6 cellular contexts compared by ENCODE assay signal in genomic region chr20:45912344-45912682, GRCh38. TPM values are rescaled to one million over a fixed set of nuclear protein-coding genes. Genes with fewer than 3 reads are reported as not detected.
DNase-seq lines count a peak whose midpoint lies in the region; ATAC-seq and TF ChIP-seq lines count a peak whose summit lies in the region.

No MANE protein-coding gene starts in this region.

- H3K27me3 Mint-ChIP-seq in immature natural killer cell (ENCODE audit: low read depth in 3 of 3) = peaks cover 4 to 10% (median 8%) of the 10 kb centered on the region in 3 donors

- intact Hi-C loops in left ventricle myocardium inferior (cut with micrococcal nuclease) = no loop called here
- intact Hi-C loops in left cardiac atrium (cut with DNase I) = no loop called here
- intact Hi-C loops in vagina (cut with DNase I) = no loop called here

- H3K27me3 ChIP-seq in left ventricle myocardium inferior (ENCODE audit: low read depth) (peaks cover 17% of the 10 kb centered on the region), vagina (no peaks in the 10 kb centered on the region)

- peaks cover 13 to 16% of the 10 kb centered on the region in 2 donors for H3K4me1 Mint-ChIP-seq in immature natural killer cell

- no peaks in the 10 kb centered on the region for H3K36me3 Mint-ChIP-seq in immature natural killer cell

- H3K9me3 Mint-ChIP-seq in immature natural killer cell = no peaks in the 10 kb centered on the region

- no peak for ATAC-seq in left cardiac atrium

- H3K27ac Mint-ChIP-seq in immature natural killer cell = peak overlapping the region in 1 of 6 donors; percentile 30

- TF ChIP-seq POLR2A in vagina (IDR thresholded peaks at IDR 0.05) = no peak

- H3K4me1 ChIP-seq in left ventricle myocardium inferior (peaks cover 34% of the 10 kb centered on the region), vagina (peaks cover 38% of the 10 kb centered on the region)

- H3K4me3 ChIP-seq in left ventricle myocardium inferior (peak overlapping the region; percentile 74), vagina (peak overlapping the region; percentile 51 to 56)

- H3K27ac ChIP-seq in left ventricle myocardium inferior (replicated peaks) (peak overlapping the region; percentile 88), vagina (peak overlapping the region; percentile 87)

- DNase-seq in left ventricle myocardium inferior (no peak), left cardiac atrium (no peak), immature natural killer cell (no peak), vagina (ENCODE audit: extremely low spot score in 2 of 2) (no peak), SHP77 treated with DMSO at 0.1 percent for 48 hours (lab: John Stamatoyannopoulos, UW) (no peak), NCI-H1417 (lab: John Stamatoyannopoulos, UW) (no peak)

- H3K36me3 ChIP-seq in left ventricle myocardium inferior (peaks cover 4% of the 10 kb centered on the region), vagina (no peaks in the 10 kb centered on the region)

- H3K9me3 ChIP-seq in left ventricle myocardium inferior (replicated peaks) = no peaks in the 10 kb centered on the region
- H3K9me3 ChIP-seq in vagina = no peaks in the 10 kb centered on the region

- TF ChIP-seq CTCF in left ventricle myocardium inferior (IDR thresholded peaks at IDR 0.05; ENCODE audit: borderline replicate concordance) (no peak), vagina (IDR thresholded peaks at IDR 0.05) (no peak)

- peak overlapping the region; percentile 30 to 75 (median 62) for H3K4me3 Mint-ChIP-seq in immature natural killer cell

RNA-seq across cellular contexts. Expression of gene PLTP, which starts 0.4 kb away (rescaled TPM):
- total RNA-seq in left ventricle myocardium inferior (84.1 TPM), left cardiac atrium (100 to 1,000 TPM in 1 of 2 donors, 10 to 100 TPM in 1; 86.4 to 397 TPM), vagina (292 TPM)
- 10 to 100 TPM in 1 of 3 donors, 1 to 10 TPM in 1, under 1 TPM in 1; 0.77 to 17.5 (median 7.3) TPM for polyA plus RNA-seq in immature natural killer cell

RNA-seq across cellular contexts. Expression of gene CTSA, which starts 21.2 kb away (rescaled TPM):
- 116 TPM for total RNA-seq in left ventricle myocardium inferior
- 100 to 1,000 TPM; 107 to 108 TPM for total RNA-seq in left cardiac atrium
- polyA plus RNA-seq in immature natural killer cell = 100 to 1,000 TPM in 1 of 3 donors, 10 to 100 TPM in 2; 76.8 to 119 (median 97.6) TPM
- total RNA-seq in vagina = 114 TPM

RNA-seq across cellular contexts. Expression of gene NEURL2, which starts 21.3 kb away (rescaled TPM):
- total RNA-seq in left ventricle myocardium inferior (7.6 TPM), left cardiac atrium (10 to 100 TPM in 1 of 2 donors, 1 to 10 TPM in 1; 6.0 to 11.1 TPM), vagina (15.2 TPM)
- polyA plus RNA-seq in immature natural killer cell = 1 to 10 TPM in 2 of 3 donors, not detected in 1; 1.0 to 1.1 TPM

RNA-seq across cellular contexts. Expression of gene PCIF1, which starts 22.2 kb away (rescaled TPM):
- total RNA-seq in left ventricle myocardium inferior = 21.9 TPM
- 10 to 100 TPM; 23.1 to 27.6 TPM for total RNA-seq in left cardiac atrium
- 10 to 100 TPM; 78.4 to 93.4 (median 83.0) TPM for polyA plus RNA-seq in immature natural killer cell
- 36.6 TPM for total RNA-seq in vagina

RNA-seq across cellular contexts. Expression of gene SPATA25, which starts 24.9 kb away (rescaled TPM):
- 2.4 TPM for total RNA-seq in left ventricle myocardium inferior
- total RNA-seq in left cardiac atrium = 1 to 10 TPM; 1.6 to 2.2 TPM
- not detected for polyA plus RNA-seq in immature natural killer cell
- 7.1 TPM for total RNA-seq in vagina
